Comparison of ENCODE assay signal across 1 cellular context in genomic region chr6:36227379-36228344, GRCh38.
TF ChIP-seq lines count a peak whose summit lies in the region.

No MANE protein-coding gene starts in this region.

TF ChIP-seq in K562, 482 proteins besides CTCF, POLR2A, EP300 and RAD21 (continued from another document):
- TF ChIP-seq, protein P1, sequence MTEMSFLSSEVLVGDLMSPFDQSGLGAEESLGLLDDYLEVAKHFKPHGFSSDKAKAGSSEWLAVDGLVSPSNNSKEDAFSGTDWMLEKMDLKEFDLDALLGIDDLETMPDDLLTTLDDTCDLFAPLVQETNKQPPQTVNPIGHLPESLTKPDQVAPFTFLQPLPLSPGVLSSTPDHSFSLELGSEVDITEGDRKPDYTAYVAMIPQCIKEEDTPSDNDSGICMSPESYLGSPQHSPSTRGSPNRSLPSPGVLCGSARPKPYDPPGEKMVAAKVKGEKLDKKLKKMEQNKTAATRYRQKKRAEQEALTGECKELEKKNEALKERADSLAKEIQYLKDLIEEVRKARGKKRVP (CRISPR knock-in tag; IDR thresholded peaks at IDR 0.05), result no peak
- TF ChIP-seq BCOR (IDR thresholded peaks at IDR 0.05) (no peak), ZNF696 (CRISPR knock-in tag; conservative IDR thresholded peaks at IDR 0.05) (no peak), STAT5B (CRISPR knock-in tag; IDR thresholded peaks at IDR 0.05) (no peak), CBFA2T2 (conservative IDR thresholded peaks at IDR 0.05) (peak; percentile 22), TCF3 (CRISPR knock-in tag; IDR thresholded peaks at IDR 0.05) (0 out of 2 replicates have a peak, but pooled peaks have one; percentile 31), CBFB (CRISPR knock-in tag; IDR thresholded peaks at IDR 0.05) (no peak), CBFA2T3 (IDR thresholded peaks at IDR 0.05) (peak; percentile 35; the same call in 1 of the 2 replicates), STAG1 (CRISPR knock-in tag; IDR thresholded peaks at IDR 0.05; ENCODE audit: borderline replicate concordance) (no peak), IFI16 (CRISPR knock-in tag; IDR thresholded peaks at IDR 0.05) (no peak), YY1 (IDR thresholded peaks at IDR 0.05; ENCODE audit: borderline replicate concordance in 1 of 3, control insufficient read depth in 1 of 3, extremely low read depth in 1 of 3, insufficient read depth in 3 of 3, insufficient read length in 1 of 3, insufficient replicate concordance in 2 of 3, low read depth in 1 of 3, low read length in 2 of 3) (no peak), MTA1 (IDR thresholded peaks at IDR 0.05; ENCODE audit: borderline replicate concordance) (no peak), CCNT2 (IDR thresholded peaks at IDR 0.05; ENCODE audit: borderline replicate concordance, extremely low read depth, insufficient read length, low read depth, low read length) (no peak)
- TF ChIP-seq, protein P2, sequence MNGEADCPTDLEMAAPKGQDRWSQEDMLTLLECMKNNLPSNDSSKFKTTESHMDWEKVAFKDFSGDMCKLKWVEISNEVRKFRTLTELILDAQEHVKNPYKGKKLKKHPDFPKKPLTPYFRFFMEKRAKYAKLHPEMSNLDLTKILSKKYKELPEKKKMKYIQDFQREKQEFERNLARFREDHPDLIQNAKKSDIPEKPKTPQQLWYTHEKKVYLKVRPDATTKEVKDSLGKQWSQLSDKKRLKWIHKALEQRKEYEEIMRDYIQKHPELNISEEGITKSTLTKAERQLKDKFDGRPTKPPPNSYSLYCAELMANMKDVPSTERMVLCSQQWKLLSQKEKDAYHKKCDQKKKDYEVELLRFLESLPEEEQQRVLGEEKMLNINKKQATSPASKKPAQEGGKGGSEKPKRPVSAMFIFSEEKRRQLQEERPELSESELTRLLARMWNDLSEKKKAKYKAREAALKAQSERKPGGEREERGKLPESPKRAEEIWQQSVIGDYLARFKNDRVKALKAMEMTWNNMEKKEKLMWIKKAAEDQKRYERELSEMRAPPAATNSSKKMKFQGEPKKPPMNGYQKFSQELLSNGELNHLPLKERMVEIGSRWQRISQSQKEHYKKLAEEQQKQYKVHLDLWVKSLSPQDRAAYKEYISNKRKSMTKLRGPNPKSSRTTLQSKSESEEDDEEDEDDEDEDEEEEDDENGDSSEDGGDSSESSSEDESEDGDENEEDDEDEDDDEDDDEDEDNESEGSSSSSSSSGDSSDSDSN (IDR thresholded peaks at IDR 0.05; ENCODE audit: borderline replicate concordance in 1 of 2, low read depth in 2 of 2, low read length in 2 of 2), result no peak
- TF ChIP-seq, protein P3, sequence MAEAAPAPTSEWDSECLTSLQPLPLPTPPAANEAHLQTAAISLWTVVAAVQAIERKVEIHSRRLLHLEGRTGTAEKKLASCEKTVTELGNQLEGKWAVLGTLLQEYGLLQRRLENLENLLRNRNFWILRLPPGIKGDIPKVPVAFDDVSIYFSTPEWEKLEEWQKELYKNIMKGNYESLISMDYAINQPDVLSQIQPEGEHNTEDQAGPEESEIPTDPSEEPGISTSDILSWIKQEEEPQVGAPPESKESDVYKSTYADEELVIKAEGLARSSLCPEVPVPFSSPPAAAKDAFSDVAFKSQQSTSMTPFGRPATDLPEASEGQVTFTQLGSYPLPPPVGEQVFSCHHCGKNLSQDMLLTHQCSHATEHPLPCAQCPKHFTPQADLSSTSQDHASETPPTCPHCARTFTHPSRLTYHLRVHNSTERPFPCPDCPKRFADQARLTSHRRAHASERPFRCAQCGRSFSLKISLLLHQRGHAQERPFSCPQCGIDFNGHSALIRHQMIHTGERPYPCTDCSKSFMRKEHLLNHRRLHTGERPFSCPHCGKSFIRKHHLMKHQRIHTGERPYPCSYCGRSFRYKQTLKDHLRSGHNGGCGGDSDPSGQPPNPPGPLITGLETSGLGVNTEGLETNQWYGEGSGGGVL (CRISPR knock-in tag; IDR thresholded peaks at IDR 0.05), result no peak
